In the genomic region with DNA sequence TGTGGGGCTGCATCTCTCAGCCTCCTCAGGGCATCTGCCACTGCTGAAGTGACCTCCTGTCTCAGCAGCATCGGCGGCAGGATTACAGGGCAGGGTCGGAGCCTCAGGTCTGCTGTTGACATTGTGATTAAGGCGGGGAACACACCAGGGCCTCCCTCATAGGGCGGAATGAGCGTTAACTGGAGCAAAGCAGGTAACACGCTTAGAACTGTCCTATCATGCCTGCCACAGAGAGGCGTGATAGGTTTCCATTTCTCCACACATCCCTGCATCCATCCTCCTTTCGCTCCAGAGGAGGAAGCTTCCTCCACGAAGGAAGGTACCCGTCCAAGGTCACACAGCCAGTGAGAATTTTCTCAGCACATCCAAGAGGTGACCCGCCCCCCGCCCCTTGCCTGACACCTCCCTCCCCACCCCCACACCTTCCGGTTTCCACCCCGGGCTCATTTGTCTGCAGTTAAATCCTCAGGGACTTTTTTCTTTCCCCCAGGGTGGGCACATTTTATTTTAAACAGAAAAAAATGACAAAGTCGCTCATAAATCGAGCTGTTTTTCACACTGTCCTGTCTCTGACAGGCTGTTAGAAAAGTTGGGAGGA, we compare ENCODE assay signal across 14 cellular contexts.
"Had no signal": no experiment of that assay in that cellular context is flagged by ENCODE, and none has a peak within 500 bp of the region (broad histone marks: within the 10 kb centered on the region; RNA-seq: fewer than 3 reads in every experiment).

No MANE protein-coding gene starts in this region.

- DNase-seq: activated CD4-positive, alpha-beta T cell treated with anti-CD3 and anti-CD28 coated beads, Interleukin-2, amount 50 U/mL, for 4 hours; activated naive CD4-positive, alpha-beta T cell treated with anti-CD3 and anti-CD28 coated beads, Interleukin-2, amount 50 U/mL, for 16 hours; activated T-cell treated with anti-CD3 and anti-CD28 coated beads, Interleukin-2, amount 50 U/mL, for 1 hour; body of pancreas; effector memory CD4-positive, alpha-beta T cell; erythroblast; kidney; left ventricle myocardium superior; mesenchymal stem cell; pancreas; stimulated activated CD4-positive, alpha-beta T cell treated with anti-CD3 and anti-CD28 coated beads, Interleukin-15, amount 100 ng/mL, for 24 hours; stimulated activated CD4-positive, alpha-beta T cell treated with anti-CD3 and anti-CD28 coated beads, Interleukin-4, amount 100 ng/mL, for 24 hours had no signal

- H3K27me3 ChIP-seq: body of pancreas had no signal

- H3K4me1 ChIP-seq: body of pancreas, pancreas had no signal

- H3K9me3 ChIP-seq: body of pancreas, pancreas had no signal

- H3K27ac ChIP-seq: body of pancreas, pancreas had no signal

- H3K27ac Mint-ChIP-seq: stimulated activated naive CD8-positive, alpha-beta T cell treated with anti-CD3 and anti-CD28 coated beads, Interleukin-15, Interleukin-2, amounts not matched to agents 100 ng/mL and 50 ng/mL, for 24 hours; T-helper 1 cell treated with Interleukin-12 subunit alpha and Interleukin-12 subunit beta and Interleukin-4 antibody, amounts not matched to agents 30 μg/mL and 1 μg/mL, for 36 hours had no signal

- H3K4me3 Mint-ChIP-seq: stimulated activated naive CD8-positive, alpha-beta T cell treated with anti-CD3 and anti-CD28 coated beads, Interleukin-15, Interleukin-2, amounts not matched to agents 100 ng/mL and 50 ng/mL, for 24 hours; T-helper 1 cell treated with Interleukin-12 subunit alpha and Interleukin-12 subunit beta and Interleukin-4 antibody, amounts not matched to agents 30 μg/mL and 1 μg/mL, for 36 hours had no signal

- ATAC-seq: body of pancreas, left ventricle myocardium superior, pancreas had no signal

- H3K36me3 ChIP-seq: pancreas had no signal

- H3K4me3 ChIP-seq: body of pancreas, pancreas had no signal

- H3K9me3 Mint-ChIP-seq: stimulated activated naive CD8-positive, alpha-beta T cell treated with anti-CD3 and anti-CD28 coated beads, Interleukin-15, Interleukin-2, amounts not matched to agents 100 ng/mL and 50 ng/mL, for 24 hours; T-helper 1 cell treated with Interleukin-12 subunit alpha and Interleukin-12 subunit beta and Interleukin-4 antibody, amounts not matched to agents 30 μg/mL and 1 μg/mL, for 36 hours had no signal
